9 cellular contexts compared by ENCODE assay signal in the genomic region with DNA sequence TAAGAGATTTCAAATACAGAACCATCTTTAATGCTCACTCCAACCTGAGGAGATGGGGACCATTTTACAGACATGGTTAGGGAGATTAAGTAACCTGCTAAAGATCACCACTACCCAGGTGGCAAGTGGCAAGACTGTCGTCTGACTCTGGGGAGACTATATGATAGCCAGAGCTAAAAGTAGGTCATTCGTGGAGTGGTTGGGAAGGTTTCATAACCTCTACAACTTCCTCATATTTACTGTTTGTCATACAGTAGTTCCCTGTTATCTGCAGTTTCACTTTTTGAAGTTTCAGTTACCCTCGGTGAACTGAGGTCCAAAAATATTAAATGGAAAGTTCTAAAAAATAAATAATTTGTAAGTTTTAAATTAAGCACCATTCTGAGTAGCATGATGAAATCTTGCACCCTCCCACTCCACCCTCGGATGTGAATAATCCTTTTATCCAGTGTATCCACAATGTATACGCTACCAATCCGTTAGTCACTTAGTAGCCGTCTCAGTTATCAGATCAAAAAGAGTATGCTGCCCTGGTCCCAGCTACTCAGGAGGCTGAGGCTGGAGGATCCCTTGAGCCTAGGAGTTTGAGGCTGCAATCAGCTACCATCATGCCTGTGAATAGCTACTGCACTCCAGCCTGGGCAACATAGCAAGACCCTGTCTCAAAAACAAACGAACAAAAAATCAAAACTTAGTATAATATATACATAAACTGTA.
DNase-seq lines count a peak whose midpoint lies in the region; ATAC-seq and TF ChIP-seq lines count a peak whose summit lies in the region.
"Had no signal": no experiment of that assay in that cellular context is flagged by ENCODE, and none has a peak within 500 bp of the region (broad histone marks: within the 10 kb centered on the region; RNA-seq: fewer than 3 reads in every experiment).

No MANE protein-coding gene starts in this region.

- H3K36me3 ChIP-seq in tibial artery, result no peaks in the 10 kb centered on the region

- H3K4me3 Mint-ChIP-seq in memory B cell, result peak overlapping the region; percentile 51

- peak overlapping the region; percentile 11 for H3K27ac Mint-ChIP-seq in memory B cell

- DNase-seq in MV-4-11 (lab: John Stamatoyannopoulos, UW), result peak; percentile 93
- peak in 1 of 2 donors; percentile 39 for DNase-seq in memory B cell (ENCODE audit: low spot score in 2 of 2)
- DNase-seq in NCI-H2107 (lab: John Stamatoyannopoulos, UW), result no peak
- DNase-seq in activated CD8-positive, alpha-beta memory T cell treated with anti-CD3 and anti-CD28 coated beads for 24 hours, result no peak
- DNase-seq in tibial artery, result no peak
- DNase-seq in NCI-H345 treated with DMSO at 0.1 percent for 48 hours (lab: John Stamatoyannopoulos, UW; ENCODE audit: unreplicated experiment), result no peak

- H3K27me3 ChIP-seq in tibial artery, result no peaks in the 10 kb centered on the region

- peaks cover 6% of the 10 kb centered on the region for H3K4me1 Mint-ChIP-seq in memory B cell

- no peak overlapping the region for H3K4me3 ChIP-seq in tibial artery

- H3K9me3 Mint-ChIP-seq in memory B cell, result peaks cover 4% of the 10 kb centered on the region

- no peaks in the 10 kb centered on the region for H3K9me3 ChIP-seq in tibial artery

- H3K27me3 Mint-ChIP-seq in memory B cell, result peaks cover 2% of the 10 kb centered on the region

- H3K27ac ChIP-seq in tibial artery, result no peak overlapping the region
- H3K27ac ChIP-seq: parathyroid adenoma had no signal

- H3K4me1 ChIP-seq in tibial artery, result peaks cover 0 to 17% (median 3%) of the 10 kb centered on the region in 4 donors
- H3K4me1 ChIP-seq: parathyroid adenoma had no signal

- TF ChIP-seq CTCF in tibial artery (IDR thresholded peaks at IDR 0.05), result no peak

- ATAC-seq in GM18907 (IDR thresholded peaks at IDR 0.05; ENCODE audit: unreplicated experiment) (peak; percentile 87), HG02759 (IDR thresholded peaks at IDR 0.05; ENCODE audit: unreplicated experiment) (peak; percentile 86), memory B cell (ENCODE audit: low read depth) (peak; percentile 100)

- H3K36me3 Mint-ChIP-seq in memory B cell, result no peaks in the 10 kb centered on the region

- intact Hi-C loops in tibial artery (cut with DNase I; ENCODE audit: low total_unique reads), result loop anchor here (10.0 kb wide), 1 partner anchor 72 kb away; no protein-coding TSS in a partner anchor
